12 cellular contexts compared by ENCODE assay signal in genomic region chr14:68589447-68590232, GRCh38.
DNase-seq lines count a peak whose midpoint lies in the region; ATAC-seq and TF ChIP-seq lines count a peak whose summit lies in the region.
"Had no signal": no experiment of that assay in that cellular context is flagged by ENCODE, and none has a peak within 500 bp of the region (broad histone marks: within the 10 kb centered on the region; RNA-seq: fewer than 3 reads in every experiment).

No MANE protein-coding gene starts in this region.

- peaks cover 10% of the 10 kb centered on the region; the same call in 1 of the 2 replicates for H3K9me2 ChIP-seq in GM23338 (ENCODE audit: insufficient read depth)

- no peaks in the 10 kb centered on the region for H3F3A ChIP-seq in GM23338 (replicated peaks; ENCODE audit: low read depth)

- no peaks in the 10 kb centered on the region for H4K20me1 ChIP-seq in GM23338 (replicated peaks; ENCODE audit: insufficient read depth)

- H3K27ac ChIP-seq in GM23338 (ENCODE audit: low read depth): no peak overlapping the region
- H3K27ac ChIP-seq in stomach smooth muscle (ENCODE audit: low read length): peak overlapping the region; percentile 82

- 0 out of 2 replicates have a peak overlapping the region, but pooled peaks have one; percentile 26 for H3K4me2 ChIP-seq in GM23338

- no peaks in the 10 kb centered on the region for H3K9me3 ChIP-seq in stomach smooth muscle (ENCODE audit: control insufficient read depth in 2 of 2, low read length in 2 of 2)

- H3K27me3 Mint-ChIP-seq in GM23338 (ENCODE audit: insufficient read depth, low read depth, poor library complexity) (peaks cover 19% of the 10 kb centered on the region), memory B cell (no peaks in the 10 kb centered on the region)
- peaks cover 5% of the 10 kb centered on the region for H3K27me3 Mint-ChIP-seq in dendritic cell treated with granulocyte-macrophage colony-stimulating factor and Interleukin-4, amounts not matched to agents 40 ng/mL and 50 ng/mL, for 4 days
- H3K27me3 Mint-ChIP-seq: activated naive CD4-positive, alpha-beta T cell treated with anti-CD3 and anti-CD28 coated beads, Interleukin-2, amount 50 U/mL, for 24 hours; stimulated activated naive CD8-positive, alpha-beta T cell treated with anti-CD3 and anti-CD28 coated beads, Interleukin-15, Interleukin-2, amounts not matched to agents 100 ng/mL and 50 ng/mL, for 24 hours had no signal

- H3K27me3 ChIP-seq in GM23338 (ENCODE audit: insufficient read depth) (no peaks in the 10 kb centered on the region), stomach smooth muscle (ENCODE audit: control insufficient read depth in 1 of 2, insufficient read depth in 2 of 2, low read length in 2 of 2) (no peaks in the 10 kb centered on the region)

- H2AFZ ChIP-seq in GM23338: no peak overlapping the region

- DNase-seq in GM23338 (ENCODE audit: low spot score) (no peak), memory B cell (ENCODE audit: low spot score in 2 of 2) (no peak), anterior cingulate cortex (lab: John Stamatoyannopoulos, UW) (no peak), NCI-H2171 (lab: John Stamatoyannopoulos, UW) (no peak)
- DNase-seq: head of caudate nucleus had no signal

- H3K36me3 Mint-ChIP-seq in GM23338 (ENCODE audit: low read depth): no peaks in the 10 kb centered on the region; the same call in 1 of the 3 replicates
- no peaks in the 10 kb centered on the region for H3K36me3 Mint-ChIP-seq in dendritic cell treated with granulocyte-macrophage colony-stimulating factor and Interleukin-4, amounts not matched to agents 40 ng/mL and 50 ng/mL, for 4 days (ENCODE audit: low read depth)
- no peaks in the 10 kb centered on the region for H3K36me3 Mint-ChIP-seq in memory B cell
- H3K36me3 Mint-ChIP-seq: activated naive CD4-positive, alpha-beta T cell treated with anti-CD3 and anti-CD28 coated beads, Interleukin-2, amount 50 U/mL, for 24 hours had no signal

- H3K4me3 ChIP-seq in GM23338 (no peak overlapping the region), stomach smooth muscle (ENCODE audit: low read length in 2 of 2) (peak overlapping the region in 1 of 2 donors; percentile 47)

- H3K4me1 Mint-ChIP-seq in GM23338 (peaks cover 64% of the 10 kb centered on the region), memory B cell (peaks cover 11% of the 10 kb centered on the region)
- peaks cover 40% of the 10 kb centered on the region for H3K4me1 Mint-ChIP-seq in dendritic cell treated with granulocyte-macrophage colony-stimulating factor and Interleukin-4, amounts not matched to agents 40 ng/mL and 50 ng/mL, for 4 days (ENCODE audit: low read depth)

- H3K79me2 ChIP-seq in GM23338 (replicated peaks; ENCODE audit: insufficient read depth): no peaks in the 10 kb centered on the region

- intact Hi-C loops in dendritic cell treated with granulocyte-macrophage colony-stimulating factor and Interleukin-4, amounts not matched to agents 40 ng/mL and 50 ng/mL, for 4 days (cut with micrococcal nuclease): no loop called here

- H3K4me1 ChIP-seq in GM23338 (ENCODE audit: insufficient read depth) (peaks cover 31% of the 10 kb centered on the region), stomach smooth muscle (ENCODE audit: control insufficient read depth, insufficient read depth, low read length) (peaks cover 59% of the 10 kb centered on the region)

- H3K36me3 ChIP-seq in GM23338 (ENCODE audit: insufficient read depth) (no peaks in the 10 kb centered on the region), stomach smooth muscle (ENCODE audit: control insufficient read depth in 2 of 2, insufficient read depth in 2 of 2, low read length in 2 of 2) (no peaks in the 10 kb centered on the region)

- TF ChIP-seq CTCF in GM23338 (conservative IDR thresholded peaks at IDR 0.05; ENCODE audit: low read depth in 2 of 2): no peak

- peaks cover 3% of the 10 kb centered on the region; the same call in 1 of the 3 replicates for H3K9me3 Mint-ChIP-seq in GM23338
- no peaks in the 10 kb centered on the region for H3K9me3 Mint-ChIP-seq in dendritic cell treated with granulocyte-macrophage colony-stimulating factor and Interleukin-4, amounts not matched to agents 40 ng/mL and 50 ng/mL, for 4 days
- no peaks in the 10 kb centered on the region for H3K9me3 Mint-ChIP-seq in memory B cell
- H3K9me3 Mint-ChIP-seq: activated naive CD4-positive, alpha-beta T cell treated with anti-CD3 and anti-CD28 coated beads, Interleukin-2, amount 50 U/mL, for 24 hours; stimulated activated naive CD8-positive, alpha-beta T cell treated with anti-CD3 and anti-CD28 coated beads, Interleukin-15, Interleukin-2, amounts not matched to agents 100 ng/mL and 50 ng/mL, for 24 hours had no signal

- H3K9ac ChIP-seq in stomach smooth muscle (ENCODE audit: low read length in 2 of 2): peak overlapping the region; percentile 19 to 64

- no peak overlapping the region for H3K27ac Mint-ChIP-seq in GM23338
- H3K27ac Mint-ChIP-seq in dendritic cell treated with granulocyte-macrophage colony-stimulating factor and Interleukin-4, amounts not matched to agents 40 ng/mL and 50 ng/mL, for 4 days: peak overlapping the region; percentile 54
- H3K27ac Mint-ChIP-seq in memory B cell: peak overlapping the region; percentile 3
- H3K27ac Mint-ChIP-seq: activated naive CD4-positive, alpha-beta T cell treated with anti-CD3 and anti-CD28 coated beads, Interleukin-2, amount 50 U/mL, for 24 hours; stimulated activated naive CD8-positive, alpha-beta T cell treated with anti-CD3 and anti-CD28 coated beads, Interleukin-15, Interleukin-2, amounts not matched to agents 100 ng/mL and 50 ng/mL, for 24 hours had no signal

- no peak for ATAC-seq in GM23338
- no peak for ATAC-seq in memory B cell (ENCODE audit: low read depth)
- no peak for ATAC-seq in HG02571 (IDR thresholded peaks at IDR 0.05; ENCODE audit: unreplicated experiment)
- ATAC-seq in HG03139 (IDR thresholded peaks at IDR 0.05; ENCODE audit: unreplicated experiment): no peak
- ATAC-seq: activated CD4-positive, CD25-positive, alpha-beta regulatory T cell treated with anti-CD3 and anti-CD28 coated beads, Interleukin-2, amount 50 U/mL, for 24 hours had no signal

- H3K4me3 Mint-ChIP-seq in GM23338 (no peak overlapping the region), memory B cell (no peak overlapping the region)
- no peak overlapping the region for H3K4me3 Mint-ChIP-seq in dendritic cell treated with granulocyte-macrophage colony-stimulating factor and Interleukin-4, amounts not matched to agents 40 ng/mL and 50 ng/mL, for 4 days
- H3K4me3 Mint-ChIP-seq: activated naive CD4-positive, alpha-beta T cell treated with anti-CD3 and anti-CD28 coated beads, Interleukin-2, amount 50 U/mL, for 24 hours; stimulated activated naive CD8-positive, alpha-beta T cell treated with anti-CD3 and anti-CD28 coated beads, Interleukin-15, Interleukin-2, amounts not matched to agents 100 ng/mL and 50 ng/mL, for 24 hours had no signal

TF ChIP-seq in GM23338, 12 proteins besides CTCF, POLR2A, EP300 and RAD21:
- TF ChIP-seq REST (IDR thresholded peaks at IDR 0.05; ENCODE audit: unreplicated experiment) (no peak), EZH2phosphoT487 (IDR thresholded peaks at IDR 0.05; ENCODE audit: unreplicated experiment) (no peak), NANOG (IDR thresholded peaks at IDR 0.05; ENCODE audit: borderline replicate concordance) (no peak), ZNF331 (CRISPR knock-in tag; IDR thresholded peaks at IDR 0.05; ENCODE audit: low read depth) (no peak), STAT1 (IDR thresholded peaks at IDR 0.05; ENCODE audit: unreplicated experiment) (no peak), JUNB (IDR thresholded peaks at IDR 0.05; ENCODE audit: unreplicated experiment) (no peak), ETS1 (IDR thresholded peaks at IDR 0.05) (no peak), ZNF114 (CRISPR knock-in tag; IDR thresholded peaks at IDR 0.05) (no peak)
